Comparison of ENCODE assay signal across 8 cellular contexts in genomic region chr15:70098461-70099166, GRCh38. TPM values are rescaled to one million over a fixed set of nuclear protein-coding genes. Genes with fewer than 3 reads are reported as not detected.
DNase-seq lines count a peak whose midpoint lies in the region; ATAC-seq and TF ChIP-seq lines count a peak whose summit lies in the region.

No MANE protein-coding gene starts in this region.

- 0 to 2% methylated on average over 16 to 60 of the region's 60 CpGs for WGBS in testis, 2 donors

- no peak for TF ChIP-seq CTCF in Calu3 (IDR thresholded peaks at IDR 0.05; ENCODE audit: unreplicated experiment)
- no peak for TF ChIP-seq CTCF in endothelial cell (IDR thresholded peaks at IDR 0.05; ENCODE audit: unreplicated experiment)
- no peak for TF ChIP-seq CTCF in testis (IDR thresholded peaks at IDR 0.05)

- no peaks in the 10 kb centered on the region for H3K9me3 ChIP-seq in mucosa of stomach (ENCODE audit: control insufficient read depth, low read length)
- H3K9me3 ChIP-seq in testis = no peaks in the 10 kb centered on the region

- intact Hi-C loops in Calu3 (cut with micrococcal nuclease; ENCODE audit: unreplicated experiment) (loop anchor here (5.0 to 10.0 kb wide), 5 partner anchors 374 to 621 kb away; no protein-coding TSS in a partner anchor), testis (cut with DNase I; ENCODE audit: low total_unique reads) (no loop called here)

- H3K4me3 Mint-ChIP-seq in Calu3 (ENCODE audit: low read depth, unreplicated experiment) = peak overlapping the region; percentile 97
- H3K4me3 Mint-ChIP-seq in endothelial cell (ENCODE audit: unreplicated experiment) = peak overlapping the region; percentile 97

- no peak for ATAC-seq in HG03095 (IDR thresholded peaks at IDR 0.05; ENCODE audit: unreplicated experiment)

- H3K9ac ChIP-seq in mucosa of stomach (ENCODE audit: low read length) = peak overlapping the region; percentile 73

- BruUV-seq in Calu3 (replicated peaks; lab: Mats Ljungman, UMichigan) = no TSS peak

- peaks cover 70% of the 10 kb centered on the region for H3K36me3 Mint-ChIP-seq in Calu3 (ENCODE audit: insufficient read depth, unreplicated experiment)
- no peaks in the 10 kb centered on the region for H3K36me3 Mint-ChIP-seq in endothelial cell (ENCODE audit: low read depth, unreplicated experiment)

- H3K27ac ChIP-seq in testis = peak overlapping the region; percentile 86 to 99

- H3K9me3 Mint-ChIP-seq in Calu3 (ENCODE audit: low read depth, unreplicated experiment) (no peaks in the 10 kb centered on the region), endothelial cell (ENCODE audit: unreplicated experiment) (no peaks in the 10 kb centered on the region)

- DNase-seq in Calu3 = peak; percentile 58
- no peak for DNase-seq in Jurkat, Clone E6-1 (ENCODE audit: low read depth, low spot score)
- peak; percentile 16 to 21 for DNase-seq in activated CD4-positive, alpha-beta T cell treated with anti-CD3 and anti-CD28 coated beads, Interleukin-2, amount 50 U/mL, for 4 hours
- peak; percentile 60 for DNase-seq in endothelial cell (ENCODE audit: low spot score)
- peak; percentile 61 for DNase-seq in testis
- DNase-seq in NCI-H2107 treated with DMSO at 0.1 percent for 48 hours (lab: John Stamatoyannopoulos, UW; ENCODE audit: unreplicated experiment) = no peak

- H3K36me3 ChIP-seq in mucosa of stomach (ENCODE audit: control insufficient read depth, insufficient read depth, low read length) = no peaks in the 10 kb centered on the region
- no peaks in the 10 kb centered on the region for H3K36me3 ChIP-seq in testis (ENCODE audit: low read depth, missing control alignments)

- TF ChIP-seq POLR2A in testis (IDR thresholded peaks at IDR 0.05) = no peak

- CTCF ChIA-PET in Calu3 (lab: Charles Lee) = interaction anchor here (0.6 to 2.0 kb wide), 11 partner anchors 34 to 633 kb away, joined by 3 to 8 read pairs (median 4); no protein-coding TSS in a partner anchor

- peak overlapping the region; percentile 96 for H3K27ac Mint-ChIP-seq in Calu3 (ENCODE audit: unreplicated experiment)
- peak overlapping the region; percentile 93 for H3K27ac Mint-ChIP-seq in endothelial cell (ENCODE audit: unreplicated experiment)

- peaks cover 8% of the 10 kb centered on the region for H3K27me3 Mint-ChIP-seq in Calu3 (ENCODE audit: unreplicated experiment)
- peaks cover 15% of the 10 kb centered on the region for H3K27me3 Mint-ChIP-seq in endothelial cell (ENCODE audit: unreplicated experiment)

- H3K27me3 ChIP-seq in mucosa of stomach (ENCODE audit: control insufficient read depth, insufficient read depth, low read length) (peaks cover 9% of the 10 kb centered on the region), testis (no peaks in the 10 kb centered on the region)

- H3K4me1 Mint-ChIP-seq in Calu3 (ENCODE audit: low read depth, unreplicated experiment) = peaks cover 37% of the 10 kb centered on the region
- peaks cover 33% of the 10 kb centered on the region for H3K4me1 Mint-ChIP-seq in endothelial cell (ENCODE audit: unreplicated experiment)

- H3K4me1 ChIP-seq in mucosa of stomach (ENCODE audit: control insufficient read depth, insufficient read depth, low read length) (peaks cover 43% of the 10 kb centered on the region), testis (peaks cover 56% of the 10 kb centered on the region)

- H3K4me3 ChIP-seq in Jurkat, Clone E6-1 (ENCODE audit: low read length) = peak overlapping the region; percentile 60
- H3K4me3 ChIP-seq in mucosa of stomach (ENCODE audit: low read length) (peak overlapping the region; percentile 31), testis (peak overlapping the region; percentile 89 to 90)

RNA-seq across cellular contexts. Expression of gene TLE3, which starts 0.9 kb away (rescaled TPM):
- total RNA-seq in Calu3 (2022) (53.5 and 54.8 TPM in 2 replicates), endothelial cell (ENCODE audit: unreplicated experiment) (80.8 TPM), testis (100 to 1,000 TPM in 1 of 2 donors, 10 to 100 TPM in 1; 99.5 to 139 TPM)
- polyA plus RNA-seq in Jurkat, Clone E6-1 (2012; ENCODE audit: insufficient read depth, insufficient read length) = 69.4 TPM
- polyA plus RNA-seq in testis (ENCODE audit: insufficient read depth, low read depth, low replicate concordance) = 60.5 TPM

Comparison
In these comparisons a context has a peak if more than half of its experiments do, and no peak if none do; other contexts are left out.
1. DNase-seq: peak in Calu3 (single experiment), activated CD4-positive, alpha-beta T cell treated with anti-CD3 and anti-CD28 coated beads, Interleukin-2, amount 50 U/mL, for 4 hours (2 of 2), endothelial cell (single experiment) and testis (single experiment); none in Jurkat, Clone E6-1 (single experiment) and NCI-H2107 treated with DMSO at 0.1 percent for 48 hours (single experiment).
2. H3K4me3 ChIP-seq: peak in every context shown above with its lines; median percentile 90 in testis; 60 in Jurkat, Clone E6-1; 31 in mucosa of stomach.